ENCODE assay signal across 21 cellular contexts in the genomic region with DNA sequence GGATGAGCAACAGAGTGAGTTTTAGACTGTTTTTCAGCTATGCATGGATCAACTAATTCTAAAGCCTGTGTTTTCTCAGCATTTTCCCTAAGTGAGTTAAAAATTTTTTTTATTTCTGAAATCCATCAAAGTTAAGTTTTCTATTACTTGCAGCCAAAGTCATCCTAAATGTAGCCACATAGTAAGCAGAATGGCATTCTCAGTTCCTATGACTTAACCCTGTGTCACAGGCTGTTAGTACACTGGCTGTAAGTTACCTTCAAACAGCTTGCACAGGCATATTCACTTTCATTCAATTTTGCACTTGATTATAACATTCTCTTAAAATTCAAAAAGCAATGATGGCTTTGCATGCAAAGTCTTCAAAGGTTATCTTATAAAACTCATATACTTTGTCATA.
"Had no signal": no experiment of that assay in that cellular context is flagged by ENCODE, and none has a peak within 500 bp of the region (broad histone marks: within the 10 kb centered on the region; RNA-seq: fewer than 3 reads in every experiment).

No MANE protein-coding gene starts in this region.

- H3K4me1 ChIP-seq: breast epithelium, esophagus muscularis mucosa, prostate gland, right atrium auricular region, tibial artery had no signal

- ATAC-seq: activated naive CD8-positive, alpha-beta T cell treated with anti-CD3 and anti-CD28 coated beads, Interleukin-2, amount 50 U/mL, for 24 hours; mucosa of descending colon; WTC11 had no signal

- H3K27me3 ChIP-seq: breast epithelium, esophagus muscularis mucosa, right atrium auricular region, tibial artery had no signal

- H3K36me3 ChIP-seq: breast epithelium, esophagus muscularis mucosa, prostate gland, right atrium auricular region, tibial artery had no signal

- DNase-seq: activated CD4-positive, alpha-beta memory T cell treated with anti-CD3 and anti-CD28 coated beads, Interleukin-2, amount 10 ng/mL, durations not matched to agents 7 days and 5 days; activated CD4-positive, alpha-beta T cell treated with anti-CD3 and anti-CD28 coated beads for 4 hours; activated naive CD4-positive, alpha-beta T cell treated with anti-CD3 and anti-CD28 coated beads, Interleukin-2, amount 10 ng/mL, durations not matched to agents 7 days and 5 days; activated naive CD8-positive, alpha-beta T cell treated with anti-CD3 and anti-CD28 coated beads, Interleukin-2, amount 50 U/mL, for 24 hours; activated T-cell treated with anti-CD3 and anti-CD28 coated beads, Interleukin-2, amount 50 U/mL, for 24 hours; anterior cingulate cortex; cerebellar nuclear complex; effector CD4-positive, alpha-beta T cell; mesenchymal stem cell; mucosa of descending colon; naive B cell; stimulated activated CD4-positive, alpha-beta T cell treated with anti-CD3 and anti-CD28 coated beads, Interleukin-12 subunit alpha, Interleukin-12 subunit beta, amount 100 ng/mL, for 4 hours; stimulated activated CD4-positive, alpha-beta T cell treated with anti-CD3 and anti-CD28 coated beads, Interleukin-1b, Interleukin-23, amount 100 ng/mL, for 48 hours; stimulated activated naive CD4-positive, alpha-beta T cell treated with Interleukin-2 at 50 U/mL for 16 hours; substantia nigra; tibial artery had no signal

- H3K27ac ChIP-seq: breast epithelium, esophagus muscularis mucosa, prostate gland, right atrium auricular region, tibial artery had no signal

- H3K4me3 ChIP-seq: breast epithelium, esophagus muscularis mucosa, mucosa of descending colon, prostate gland, right atrium auricular region, tibial artery had no signal

- H3K9me3 ChIP-seq: prostate gland had no signal
